In genomic region chr14:92176476-92176875, GRCh38 we compare ENCODE assay signal across 23 cellular contexts.
"Had no signal": no experiment of that assay in that cellular context is flagged by ENCODE, and none has a peak within 500 bp of the region (broad histone marks: within the 10 kb centered on the region; RNA-seq: fewer than 3 reads in every experiment).

No MANE protein-coding gene starts in this region.

- H3K27ac ChIP-seq: colonic mucosa, esophagus muscularis mucosa, gastrocnemius medialis, heart right ventricle, left lung, lower lobe of right lung had no signal

- H3K4me1 ChIP-seq: colonic mucosa, esophagus muscularis mucosa, gastrocnemius medialis, heart right ventricle, left lung, lower lobe of right lung had no signal

- FAIRE-seq: endometrium, islet of Langerhans, kidney had no signal

- H3K27me3 ChIP-seq: colonic mucosa, esophagus muscularis mucosa, gastrocnemius medialis, heart right ventricle, left lung had no signal

- ATAC-seq: effector memory CD8-positive, alpha-beta T cell; gastrocnemius medialis; heart right ventricle; left lung; left ventricle myocardium superior; lower lobe of right lung; naive thymus-derived CD8-positive, alpha-beta T cell had no signal

- H3K36me3 ChIP-seq: colonic mucosa, esophagus muscularis mucosa, gastrocnemius medialis, left lung, lower lobe of right lung had no signal

- DNase-seq: colonic mucosa; cortex of kidney; effector CD8-positive, alpha-beta T cell; effector memory CD8-positive, alpha-beta T cell; endodermal cell; foreskin melanocyte; gastrocnemius medialis; glutamatergic neuron; head of caudate nucleus; heart right ventricle; hippocampal formation; kidney; kidney glomerular epithelial cell; left lung; left ventricle myocardium superior; lower lobe of right lung; mesendoderm; midbrain; naive B cell; naive thymus-derived CD8-positive, alpha-beta T cell had no signal

- H3K4me3 ChIP-seq: colonic mucosa, esophagus muscularis mucosa, gastrocnemius medialis, heart right ventricle, left lung, lower lobe of right lung had no signal

- H3K9me3 ChIP-seq: colonic mucosa, esophagus muscularis mucosa, gastrocnemius medialis, heart right ventricle, left lung, lower lobe of right lung had no signal
